Comparison of ENCODE assay signal across 25 cellular contexts in genomic region chr7:47417122-47417480, GRCh38.
DNase-seq lines count a peak whose midpoint lies in the region; ATAC-seq, FAIRE-seq and TF ChIP-seq lines count a peak whose summit lies in the region.
"Had no signal": no experiment of that assay in that cellular context is flagged by ENCODE, and none has a peak within 500 bp of the region (broad histone marks: within the 10 kb centered on the region; RNA-seq: fewer than 3 reads in every experiment).

No MANE protein-coding gene starts in this region.

- peak overlapping the region; percentile 40 for H2BK12ac ChIP-seq in trophoblast cell (ENCODE audit: low read length)

- TF ChIP-seq RAD21 in K562 (CRISPR knock-in tag; conservative IDR thresholded peaks at IDR 0.05 in 1 of 2, IDR thresholded peaks at IDR 0.05 in 1 of 2) = no peak

- no peak overlapping the region for H3K4me2 ChIP-seq in K562 (ENCODE audit: insufficient read depth, low read length)
- H3K4me2 ChIP-seq in trophoblast cell (ENCODE audit: low read length) = no peak overlapping the region
- H3K4me2 ChIP-seq: A549; BLaER1 treated with 17β-estradiol and CSF1 and Interleukin-3, amounts not matched to agents 10 nM and 100 nM had no signal

- no peaks in the 10 kb centered on the region for H3K9me3 ChIP-seq in K562 (replicated peaks; ENCODE audit: control insufficient read depth, insufficient read depth, low read depth, low read length)
- H3K9me3 ChIP-seq in endodermal cell (ENCODE audit: control insufficient read depth, low read length) = peaks cover 15% of the 10 kb centered on the region
- H3K9me3 ChIP-seq in trophoblast cell (ENCODE audit: insufficient read depth, low read depth, low read length) = peaks cover 3% of the 10 kb centered on the region
- H3K9me3 ChIP-seq: A549 had no signal

- peaks cover 20% of the 10 kb centered on the region for H3K4me1 Mint-ChIP-seq in endodermal cell
- H3K4me1 Mint-ChIP-seq: CD4-positive, alpha-beta memory T cell had no signal

- H3K4ac ChIP-seq in trophoblast cell (ENCODE audit: low read depth, low read length) = no peak overlapping the region

- DNase-seq in K562 (ENCODE audit: extremely low read depth in 1 of 4, low spot score in 3 of 4) (no peak), endodermal cell (peak; percentile 21), trophoblast cell (no peak), SKM-1 (lab: John Stamatoyannopoulos, UW; ENCODE audit: unreplicated experiment) (no peak)
- DNase-seq: AML-193; CD4-positive, alpha-beta memory T cell; COR-L47; DMS79 treated with DMSO at 0.1 percent for 48 hours; GF-D8; KG1; MG63; NCI-H1105 treated with DMSO at 0.1 percent for 48 hours; NCI-H146; NCI-H1930; NCI-H2107; NCI-H446; NCI-H82; NK-92 treated with Interleukin-12 subunit alpha and Interleukin-12 subunit beta, amount 100 ng/mL, for 24 hours had no signal

- no peak overlapping the region for H2AK5ac ChIP-seq in trophoblast cell (ENCODE audit: low read length)

- H3K27me3 Mint-ChIP-seq in endodermal cell (ENCODE audit: insufficient read depth) = peaks cover 18% of the 10 kb centered on the region
- H3K27me3 Mint-ChIP-seq: CD4-positive, alpha-beta memory T cell had no signal

- no peak overlapping the region for H4K8ac ChIP-seq in trophoblast cell (ENCODE audit: low read depth, low read length)

- H3K27ac ChIP-seq in K562 (ENCODE audit: extremely low read depth, low read depth, low read length) (no peak overlapping the region), endodermal cell (ENCODE audit: low read depth, low read length) (no peak overlapping the region), trophoblast cell (ENCODE audit: low read depth, low read length) (no peak overlapping the region)
- H3K27ac ChIP-seq: A549; BLaER1 treated with 17β-estradiol and CSF1 and Interleukin-3, amounts not matched to agents 10 nM and 100 nM had no signal

- H3K79me1 ChIP-seq in trophoblast cell (ENCODE audit: low read length) = no peaks in the 10 kb centered on the region

- H3K23ac ChIP-seq in trophoblast cell (ENCODE audit: low read length) = no peak overlapping the region

- no peak overlapping the region for H2BK120ac ChIP-seq in trophoblast cell (ENCODE audit: insufficient read depth, low read length, poor library complexity)

- H2AFZ ChIP-seq in K562 (ENCODE audit: low read depth, low read length) (no peak overlapping the region), trophoblast cell (ENCODE audit: insufficient read depth, low read length, poor library complexity) (no peak overlapping the region)

- no peak for TF ChIP-seq POLR2A in K562 (conservative IDR thresholded peaks at IDR 0.05)

- H3K4me3 ChIP-seq in K562 (no peak overlapping the region), endodermal cell (ENCODE audit: low read length) (no peak overlapping the region), trophoblast cell (ENCODE audit: low read depth, low read length) (no peak overlapping the region)
- H3K4me3 ChIP-seq: A549; BLaER1 treated with 17β-estradiol and CSF1 and Interleukin-3, amounts not matched to agents 10 nM and 100 nM; MG63 had no signal

- no peak for TF ChIP-seq CTCF in K562 (IDR thresholded peaks at IDR 0.05 in 2 of 3, conservative IDR thresholded peaks at IDR 0.05 in 1 of 3; ENCODE audit: insufficient read depth in 2 of 3, low read depth in 1 of 3, low read length in 3 of 3)
- TF ChIP-seq CTCF in endodermal cell (conservative IDR thresholded peaks at IDR 0.05) = no peak

- H3K79me2 ChIP-seq in K562 (ENCODE audit: control insufficient read depth, insufficient read depth, low read length) (no peaks in the 10 kb centered on the region), trophoblast cell (ENCODE audit: control insufficient read depth, insufficient read depth, low read length, poor library complexity) (no peaks in the 10 kb centered on the region)

- H3K14ac ChIP-seq in trophoblast cell (ENCODE audit: low read length) = no peak overlapping the region

- H3K4me3 Mint-ChIP-seq in endodermal cell = no peak overlapping the region
- H3K4me3 Mint-ChIP-seq: CD4-positive, alpha-beta memory T cell had no signal

- H3K27me3 ChIP-seq in K562 (ENCODE audit: control insufficient read depth in 2 of 2, insufficient read depth in 2 of 2, low read length in 2 of 2) (peaks cover 0 to 39% of the 10 kb centered on the region in 2 experiments; a peak in 3 of 5 replicates), endodermal cell (ENCODE audit: control insufficient read depth, insufficient read depth, low read length, poor library complexity, severe bottlenecking) (no peaks in the 10 kb centered on the region), trophoblast cell (ENCODE audit: insufficient read depth, low read length) (no peaks in the 10 kb centered on the region)
- H3K27me3 ChIP-seq: BLaER1 treated with 17β-estradiol and CSF1 and Interleukin-3, amounts not matched to agents 10 nM and 100 nM; MG63 had no signal

- TF ChIP-seq EP300 in K562 (IDR thresholded peaks at IDR 0.05; ENCODE audit: low read length) = no peak

- no peaks in the 10 kb centered on the region for H4K20me1 ChIP-seq in K562 (replicated peaks; ENCODE audit: control insufficient read depth, insufficient read depth, low read length)

- H2BK5ac ChIP-seq in trophoblast cell (ENCODE audit: low read depth, low read length, poor library complexity) = no peak overlapping the region

- no peak for FAIRE-seq in K562 (lab: Jason Lieb, UNC)
- FAIRE-seq: GM12891 had no signal

- POLR2A ChIA-PET in K562 (lab: Yijun Ruan, JAX) = interaction anchor here (0.7 kb wide), 1 partner anchor 69 kb away, joined by 3 read pairs; no protein-coding TSS in a partner anchor

- WGBS in K562 (ENCODE audit: insufficient coverage, low coverage, missing lambda C conversion rate) = 9% methylated on average over 7 of the region's 7 CpGs
- 75 to 94% methylated on average over 5 to 7 of the region's 7 CpGs for WGBS in endodermal cell (ENCODE audit: insufficient coverage in 1 of 2, insufficient read length in 1 of 2), 2 experiments
- no CpG with 5 or more reads among the region's 7 CpGs for WGBS in trophoblast cell (ENCODE audit: extremely low coverage, insufficient coverage, insufficient read length)

- no peaks in the 10 kb centered on the region for H3K4me1 ChIP-seq in K562 (replicated peaks in 1 of 2; ENCODE audit: control insufficient read depth in 2 of 2, insufficient read depth in 2 of 2, low read length in 2 of 2)
- peaks cover 7% of the 10 kb centered on the region for H3K4me1 ChIP-seq in endodermal cell (ENCODE audit: control insufficient read depth, insufficient read depth, low read length)
- H3K4me1 ChIP-seq in trophoblast cell (ENCODE audit: control insufficient read depth in 1 of 2, insufficient read depth in 2 of 2, low read length in 2 of 2) = no peaks in the 10 kb centered on the region
- H3K4me1 ChIP-seq: A549 had no signal

- H3K9me1 ChIP-seq in K562 (ENCODE audit: control insufficient read depth, insufficient read depth, low read length) = no peaks in the 10 kb centered on the region

- no peak overlapping the region for H3K27ac Mint-ChIP-seq in endodermal cell
- H3K27ac Mint-ChIP-seq: CD4-positive, alpha-beta memory T cell had no signal

- peak overlapping the region; percentile 31 for H4K12ac ChIP-seq in trophoblast cell (ENCODE audit: low read depth, low read length)

- peaks cover 56% of the 10 kb centered on the region for H3K36me3 Mint-ChIP-seq in endodermal cell (ENCODE audit: low read depth)
- H3K36me3 Mint-ChIP-seq: CD4-positive, alpha-beta memory T cell had no signal

- in situ Hi-C loops in K562 (cut with MboI) = no loop called here

- peaks cover 18% of the 10 kb centered on the region for H3K9me3 Mint-ChIP-seq in endodermal cell

- ATAC-seq in K562 (no peak), GM21717 (IDR thresholded peaks at IDR 0.05; ENCODE audit: unreplicated experiment) (no peak), HG02678 (IDR thresholded peaks at IDR 0.05; ENCODE audit: unreplicated experiment) (no peak), HG02623 (IDR thresholded peaks at IDR 0.05; ENCODE audit: unreplicated experiment) (no peak)
- ATAC-seq: Right ventricle myocardium inferior had no signal

- peak overlapping the region; percentile 19 for H3K18ac ChIP-seq in trophoblast cell (ENCODE audit: low read length)

- BruUV-seq in K562 (replicated peaks; lab: Mats Ljungman, UMichigan) = no TSS peak

- no peak overlapping the region; a peak in 1 of 4 replicates for H3K9ac ChIP-seq in K562 (ENCODE audit: insufficient read depth in 1 of 2, low read depth in 2 of 2, low read length in 2 of 2)
- no peak overlapping the region for H3K9ac ChIP-seq in endodermal cell (ENCODE audit: extremely low read depth, low read length, poor library complexity, severe bottlenecking)
- H3K9ac ChIP-seq in trophoblast cell (ENCODE audit: low read length) = no peak overlapping the region
- H3K9ac ChIP-seq: BLaER1 treated with 17β-estradiol and CSF1 and Interleukin-3, amounts not matched to agents 10 nM and 100 nM had no signal

- intact Hi-C loops in K562 (cut with micrococcal nuclease) = no loop called here

- no peak overlapping the region for H4K91ac ChIP-seq in trophoblast cell (ENCODE audit: low read depth, low read length)

- H3K36me3 ChIP-seq in K562 (ENCODE audit: control insufficient read depth, insufficient read depth, low read length) (no peaks in the 10 kb centered on the region), endodermal cell (ENCODE audit: control insufficient read depth, insufficient read depth, low read length) (peaks cover 27% of the 10 kb centered on the region), trophoblast cell (ENCODE audit: control insufficient read depth in 1 of 2, insufficient read depth in 2 of 2, low read length in 2 of 2) (peaks cover 65 to 73% of the 10 kb centered on the region in 2 experiments)

- CTCF ChIA-PET in K562 (lab: Yijun Ruan, JAX; ENCODE audit: low intra/inter-chr PET ratio) = no interaction called here

TF ChIP-seq in K562, 482 proteins besides CTCF, POLR2A, EP300 and RAD21:
- TF ChIP-seq ELF1 (tag; IDR thresholded peaks at IDR 0.05) = no peak
- no peak for TF ChIP-seq EP400 (IDR thresholded peaks at IDR 0.05)
- no peak for TF ChIP-seq CHD1 (IDR thresholded peaks at IDR 0.05; ENCODE audit: low read length)
- TF ChIP-seq L3MBTL2 (IDR thresholded peaks at IDR 0.05) = 0 out of 2 replicates have a peak, but pooled peaks have one; percentile 2
